ENCODE assay signal across 15 cellular contexts in genomic region chr11:113674397-113674685, GRCh38. TPM values are rescaled to one million over a fixed set of nuclear protein-coding genes. Genes with fewer than 3 reads are reported as not detected.
"Had no signal": no experiment of that assay in that cellular context is flagged by ENCODE, and none has a peak within 500 bp of the region (broad histone marks: within the 10 kb centered on the region; RNA-seq: fewer than 3 reads in every experiment).

No MANE protein-coding gene starts in this region.

- H3K9me3 ChIP-seq: ascending aorta, ovary had no signal

- H3K27ac Mint-ChIP-seq: activated naive CD4-positive, alpha-beta T cell treated with anti-CD3 and anti-CD28 coated beads for 36 hours; stimulated activated memory B cell treated with anti-CD40 and anti-IgM and Interleukin-4, amounts not matched to agents 10 μg/mL and 1 μg/mL and 100 μg/mL, for 72 hours; T-cell had no signal

- H3K36me3 ChIP-seq: ascending aorta, ovary had no signal

- H3K27me3 ChIP-seq: ascending aorta, dorsolateral prefrontal cortex, hepatocyte, ovary had no signal

- FAIRE-seq: kidney had no signal

- H3K79me2 ChIP-seq: hepatocyte had no signal

- H3K27ac ChIP-seq: dorsolateral prefrontal cortex, hepatocyte, ovary had no signal

- H3K36me3 Mint-ChIP-seq: stimulated activated memory B cell treated with anti-CD40 and anti-IgM and Interleukin-4, amounts not matched to agents 10 μg/mL and 1 μg/mL and 100 μg/mL, for 72 hours; T-cell had no signal

- H3K4me3 Mint-ChIP-seq: activated naive CD4-positive, alpha-beta T cell treated with anti-CD3 and anti-CD28 coated beads for 36 hours; neural crest cell; stimulated activated memory B cell treated with anti-CD40 and anti-IgM and Interleukin-4, amounts not matched to agents 10 μg/mL and 1 μg/mL and 100 μg/mL, for 72 hours; T-cell had no signal

- H3K4me3 ChIP-seq: ascending aorta, dorsolateral prefrontal cortex, hepatocyte, ovary had no signal

- H3K4me1 Mint-ChIP-seq: stimulated activated memory B cell treated with anti-CD40 and anti-IgM and Interleukin-4, amounts not matched to agents 10 μg/mL and 1 μg/mL and 100 μg/mL, for 72 hours; T-cell had no signal

- DNase-seq: activated CD4-positive, alpha-beta T cell treated with anti-CD3 and anti-CD28 coated beads, Interleukin-2, amount 50 U/mL, for 1 hour; activated naive CD4-positive, alpha-beta T cell treated with anti-CD3 and anti-CD28 coated beads for 36 hours; dorsolateral prefrontal cortex; erythroblast; kidney; left ventricle myocardium superior; ovary; T-cell; T-helper 9 cell had no signal

- ATAC-seq: left ventricle myocardium superior, sciatic nerve, T-cell had no signal

- H3K9me3 Mint-ChIP-seq: activated naive CD4-positive, alpha-beta T cell treated with anti-CD3 and anti-CD28 coated beads for 36 hours; activated T-helper 2 cell treated with anti-CD3 and anti-CD28 coated beads, Interferon-gamma antibody, Interleukin-2, Interleukin-4, amounts not matched to agents 10 μg/mL and 5 μg/mL and 100 μg/mL, durations not matched to agents 14 hours and 24 hours and 36 hours; neural crest cell; stimulated activated memory B cell treated with anti-CD40 and anti-IgM and Interleukin-4, amounts not matched to agents 10 μg/mL and 1 μg/mL and 100 μg/mL, for 72 hours had no signal

- H3K4me2 ChIP-seq: hepatocyte had no signal

RNA-seq across cellular contexts. Expression of gene TMPRSS5, which starts 31.8 kb away (rescaled TPM):
- total RNA-seq: ascending aorta had no signal
